ENCODE assay signal across 8 cellular contexts in the genomic region with DNA sequence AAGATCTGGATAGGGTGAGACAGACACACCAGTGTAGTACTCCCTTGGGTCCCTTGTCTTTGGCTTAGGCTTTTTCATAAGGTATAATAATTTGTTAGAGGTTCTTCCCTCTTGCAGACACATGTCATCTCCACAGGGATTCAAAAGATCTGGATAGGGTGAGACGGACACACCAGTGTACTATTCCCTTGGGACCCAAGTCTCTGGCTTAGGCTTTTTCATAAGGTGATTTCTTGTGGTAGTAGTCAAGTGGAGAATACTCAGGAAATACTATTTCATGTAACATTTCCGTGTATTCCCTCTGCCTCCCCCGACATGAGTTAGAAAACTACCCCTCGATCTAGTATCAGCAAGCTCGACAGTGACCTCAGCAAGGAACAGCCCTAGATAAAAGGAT. TPM values are rescaled to one million over a fixed set of nuclear protein-coding genes. Genes with fewer than 3 reads are reported as not detected.
DNase-seq lines count a peak whose midpoint lies in the region; ATAC-seq, FAIRE-seq and TF ChIP-seq lines count a peak whose summit lies in the region.

No MANE protein-coding gene starts in this region.

- WGBS in testis, 2 donors: 14 to 17% methylated on average over 5 of the region's 5 CpGs

- no peaks in the 10 kb centered on the region for H3K9me3 Mint-ChIP-seq in T-helper 2 cell treated with Interferon-gamma antibody and Interleukin-4, amounts not matched to agents 5 μg/mL and 100 μg/mL, for 36 hours
- no peaks in the 10 kb centered on the region for H3K9me3 Mint-ChIP-seq in activated CD8-positive, alpha-beta T cell treated with anti-CD3 and anti-CD28 coated beads, Interleukin-2, amount 10 ng/mL, durations not matched to agents 7 days and 5 days (ENCODE audit: insufficient read depth)

- peak overlapping the region; percentile 84 for H3K9ac ChIP-seq in keratinocyte (ENCODE audit: control insufficient read depth, extremely low read depth, insufficient read depth, low read length)

- H3K27me3 Mint-ChIP-seq in T-helper 2 cell treated with Interferon-gamma antibody and Interleukin-4, amounts not matched to agents 5 μg/mL and 100 μg/mL, for 36 hours (ENCODE audit: low read depth): no peaks in the 10 kb centered on the region
- H3K27me3 Mint-ChIP-seq in activated CD8-positive, alpha-beta T cell treated with anti-CD3 and anti-CD28 coated beads, Interleukin-2, amount 10 ng/mL, durations not matched to agents 7 days and 5 days (ENCODE audit: low read depth): no peaks in the 10 kb centered on the region

- H3K4me2 ChIP-seq in keratinocyte (ENCODE audit: control insufficient read depth, extremely low read depth, insufficient read depth, low read depth, low read length): peak overlapping the region; percentile 96

- DNase-seq in T-helper 2 cell treated with Interferon-gamma antibody and Interleukin-4, amounts not matched to agents 5 μg/mL and 100 μg/mL, for 36 hours (ENCODE audit: low spot score): no peak
- no peak for DNase-seq in T-helper 2 cell
- DNase-seq in activated CD8-positive, alpha-beta T cell treated with anti-CD3 and anti-CD28 coated beads, Interleukin-2, amount 10 ng/mL, durations not matched to agents 7 days and 5 days: no peak
- DNase-seq in keratinocyte (ENCODE audit: low read depth, low spot score): no peak
- DNase-seq in testis: no peak
- no peak for DNase-seq in medulla oblongata (ENCODE audit: extremely low spot score)

- dilution Hi-C loops in keratinocyte (cut with MboI; ENCODE audit: extremely low pct_ligation_motif_present, low sequenced_read_pairs): no loop called here

- FAIRE-seq in keratinocyte (lab: Jason Lieb, UNC): no peak

- CTCF ChIA-PET in activated CD8-positive, alpha-beta T cell treated with anti-CD3 and anti-CD28 coated beads, Interleukin-2, amount 10 ng/mL, durations not matched to agents 7 days and 5 days (lab: Charles Lee): interaction anchor here (0.5 to 11.9 kb wide), 60 partner anchors 9 to 888 kb away, joined by 3 to 333 read pairs (median 5); a partner anchor contains a TSS

- H3K4me1 Mint-ChIP-seq in T-helper 2 cell treated with Interferon-gamma antibody and Interleukin-4, amounts not matched to agents 5 μg/mL and 100 μg/mL, for 36 hours (ENCODE audit: low read depth): peaks cover 42% of the 10 kb centered on the region
- peaks cover 46% of the 10 kb centered on the region for H3K4me1 Mint-ChIP-seq in activated CD8-positive, alpha-beta T cell treated with anti-CD3 and anti-CD28 coated beads, Interleukin-2, amount 10 ng/mL, durations not matched to agents 7 days and 5 days (ENCODE audit: low read depth)

- no peaks in the 10 kb centered on the region for H3K9me3 ChIP-seq in keratinocyte (ENCODE audit: control insufficient read depth, low read depth, low read length)
- H3K9me3 ChIP-seq in testis: no peaks in the 10 kb centered on the region

- peak overlapping the region in 1 of 3 experiments; percentile 71 for H3K4me3 ChIP-seq in keratinocyte (ENCODE audit: control insufficient read depth in 2 of 3, extremely low read depth in 1 of 3, insufficient read depth in 2 of 3, low read depth in 1 of 3, low read length in 3 of 3)
- peak overlapping the region in 1 of 2 donors; percentile 92 for H3K4me3 ChIP-seq in testis

- peaks cover 4% of the 10 kb centered on the region for H3K36me3 Mint-ChIP-seq in T-helper 2 cell treated with Interferon-gamma antibody and Interleukin-4, amounts not matched to agents 5 μg/mL and 100 μg/mL, for 36 hours (ENCODE audit: low read depth)
- H3K36me3 Mint-ChIP-seq in activated CD8-positive, alpha-beta T cell treated with anti-CD3 and anti-CD28 coated beads, Interleukin-2, amount 10 ng/mL, durations not matched to agents 7 days and 5 days (ENCODE audit: low read depth): peaks cover 8% of the 10 kb centered on the region

- no peak for TF ChIP-seq POLR2A in testis (IDR thresholded peaks at IDR 0.05)

- no peaks in the 10 kb centered on the region for H4K20me1 ChIP-seq in keratinocyte (ENCODE audit: control insufficient read depth, extremely low read depth, insufficient read depth, low read length)

- no peak for TF ChIP-seq CTCF in keratinocyte (optimal IDR thresholded peaks at IDR 0.05 in 1 of 3, IDR thresholded peaks at IDR 0.05 in 1 of 3, conservative IDR thresholded peaks at IDR 0.05 in 1 of 3; ENCODE audit: extremely low read depth in 1 of 3, insufficient read depth in 2 of 3, low read length in 3 of 3)
- no peak for TF ChIP-seq CTCF in testis (IDR thresholded peaks at IDR 0.05)

- peak overlapping the region; percentile 92 for H3K4me3 Mint-ChIP-seq in T-helper 2 cell treated with Interferon-gamma antibody and Interleukin-4, amounts not matched to agents 5 μg/mL and 100 μg/mL, for 36 hours
- H3K4me3 Mint-ChIP-seq in activated CD8-positive, alpha-beta T cell treated with anti-CD3 and anti-CD28 coated beads, Interleukin-2, amount 10 ng/mL, durations not matched to agents 7 days and 5 days: peak overlapping the region; percentile 93

- H3K27me3 ChIP-seq in keratinocyte (ENCODE audit: control insufficient read depth, extremely low read depth, insufficient read depth, low read length) (no peaks in the 10 kb centered on the region), testis (no peaks in the 10 kb centered on the region)

- peak overlapping the region; percentile 95 for H3K27ac ChIP-seq in keratinocyte (ENCODE audit: control insufficient read depth, insufficient read depth, low read length)
- peak overlapping the region; percentile 85 to 87 for H3K27ac ChIP-seq in testis

- H3K79me2 ChIP-seq in keratinocyte (ENCODE audit: control insufficient read depth, insufficient read depth, low read length): peaks cover 35% of the 10 kb centered on the region

- POLR2A ChIA-PET in activated CD8-positive, alpha-beta T cell treated with anti-CD3 and anti-CD28 coated beads, Interleukin-2, amount 10 ng/mL, durations not matched to agents 7 days and 5 days (lab: Charles Lee): interaction anchor here (0.8 to 3.8 kb wide), 7 partner anchors 34 to 131 kb away, joined by 3 to 31 read pairs (median 3); no protein-coding TSS in a partner anchor

- peaks cover 36% of the 10 kb centered on the region for H3K4me1 ChIP-seq in keratinocyte (ENCODE audit: control insufficient read depth, extremely low read depth, insufficient read depth, low read length)
- peaks cover 42% of the 10 kb centered on the region for H3K4me1 ChIP-seq in testis

- H3K9me1 ChIP-seq in keratinocyte (ENCODE audit: control insufficient read depth, extremely low read depth, insufficient read depth, low read length): no peaks in the 10 kb centered on the region

- intact Hi-C loops in testis (cut with DNase I; ENCODE audit: low total_unique reads): loop anchor here (5.0 kb wide), 1 partner anchor 39 kb away; no protein-coding TSS in a partner anchor

- H3K27ac Mint-ChIP-seq in T-helper 2 cell treated with Interferon-gamma antibody and Interleukin-4, amounts not matched to agents 5 μg/mL and 100 μg/mL, for 36 hours: peak overlapping the region; percentile 86
- H3K27ac Mint-ChIP-seq in activated CD8-positive, alpha-beta T cell treated with anti-CD3 and anti-CD28 coated beads, Interleukin-2, amount 10 ng/mL, durations not matched to agents 7 days and 5 days: peak overlapping the region; percentile 94

- H3K36me3 ChIP-seq in keratinocyte (ENCODE audit: control insufficient read depth in 2 of 2, extremely low read depth in 1 of 2, insufficient read depth in 2 of 2, low read length in 2 of 2) (peaks cover 1 to 4% of the 10 kb centered on the region in 2 experiments), testis (ENCODE audit: low read depth, missing control alignments) (no peaks in the 10 kb centered on the region)

- no peak overlapping the region for H2AFZ ChIP-seq in keratinocyte (ENCODE audit: control insufficient read depth, low read length)

- ATAC-seq in activated CD8-positive, alpha-beta T cell treated with anti-CD3 and anti-CD28 coated beads, Interleukin-2, amount 10 ng/mL, durations not matched to agents 7 days and 5 days: no peak
- ATAC-seq in HG03135 (IDR thresholded peaks at IDR 0.05; ENCODE audit: unreplicated experiment): no peak
- ATAC-seq in HG03025 (IDR thresholded peaks at IDR 0.05; ENCODE audit: low FRiP score, unreplicated experiment): no peak

RNA-seq across cellular contexts. Expression of a gene that starts 1.0 kb away (rescaled TPM):
- 10 to 100 TPM; 30.4 to 30.9 TPM for total RNA-seq in activated CD8-positive, alpha-beta T cell treated with anti-CD3 and anti-CD28 coated beads, Interleukin-2, amount 10 ng/mL, durations not matched to agents 7 days and 5 days
- polyA plus RNA-seq in keratinocyte (11.3 to 22.2 TPM (median 18.3 TPM) in 3 replicates), testis (ENCODE audit: insufficient read depth, low read depth, low replicate concordance) (76.2 TPM)
- polyA plus RNA-seq in keratinocyte (2011; ENCODE audit: low read depth): 9.8 TPM
- polyA plus RNA-seq in keratinocyte (2011; cell fraction: cytosol; rRNA removed): 7.7 and 34.7 TPM in 2 replicates
- polyA plus RNA-seq in keratinocyte (2011; cell fraction: nucleus; rRNA removed): 72.2 and 89.6 TPM in 2 replicates
- polyA plus RNA-seq in keratinocyte (2012; ENCODE audit: low replicate concordance): 20.7 and 24.2 TPM in 2 replicates
- 61.9 to 98.7 TPM (median 65.0 TPM) in 3 replicates for polyA minus RNA-seq in keratinocyte
- 18.2 TPM for polyA minus RNA-seq in keratinocyte (2011; cell fraction: cytosol; rRNA and poly(A)+ RNA removed)
- polyA minus RNA-seq in keratinocyte (2011; cell fraction: nucleus; rRNA and poly(A)+ RNA removed): 61.8 and 96.3 TPM in 2 replicates
- 100 to 1,000 TPM; 156 to 159 TPM for total RNA-seq in testis

RNA-seq across cellular contexts. Expression of a gene that starts 54.6 kb away (rescaled TPM):
- 10 to 100 TPM; 19.5 to 22.8 TPM for total RNA-seq in activated CD8-positive, alpha-beta T cell treated with anti-CD3 and anti-CD28 coated beads, Interleukin-2, amount 10 ng/mL, durations not matched to agents 7 days and 5 days
- polyA plus RNA-seq in keratinocyte (7.8 to 8.2 TPM (median 7.8 TPM) in 3 replicates), testis (ENCODE audit: insufficient read depth, low read depth, low replicate concordance) (10.5 TPM)
- polyA plus RNA-seq in keratinocyte (2011; ENCODE audit: low read depth): 7.2 TPM
- polyA plus RNA-seq in keratinocyte (2011; cell fraction: cytosol; rRNA removed): 3.0 and 5.2 TPM in 2 replicates
- polyA plus RNA-seq in keratinocyte (2011; cell fraction: nucleus; rRNA removed): 2.9 and 5.3 TPM in 2 replicates
- 9.4 and 11.9 TPM in 2 replicates for polyA plus RNA-seq in keratinocyte (2012; ENCODE audit: low replicate concordance)
- polyA minus RNA-seq in keratinocyte: 2.1 to 5.8 TPM (median 3.3 TPM) in 3 replicates
- polyA minus RNA-seq in keratinocyte (2011; cell fraction: cytosol; rRNA and poly(A)+ RNA removed): 5.2 TPM
- polyA minus RNA-seq in keratinocyte (2011; cell fraction: nucleus; rRNA and poly(A)+ RNA removed): 1.8 TPM in 1 of 2 replicates, not detected in the other
- total RNA-seq in testis: 10 to 100 TPM; 18.6 to 21.6 TPM

Comparison
In these comparisons a context has a peak if more than half of its experiments do, and no peak if none do; other contexts are left out.
1. RNA of a gene that starts 1.0 kb away (total RNA-seq): 156 to 159 TPM in testis; 30.4 to 30.9 TPM in activated CD8-positive, alpha-beta T cell treated with anti-CD3 and anti-CD28 coated beads, Interleukin-2, amount 10 ng/mL, durations not matched to agents 7 days and 5 days; every median in the first group is over 4 times any median in the second.